ENCODE assay signal across 13 cellular contexts in the genomic region with DNA sequence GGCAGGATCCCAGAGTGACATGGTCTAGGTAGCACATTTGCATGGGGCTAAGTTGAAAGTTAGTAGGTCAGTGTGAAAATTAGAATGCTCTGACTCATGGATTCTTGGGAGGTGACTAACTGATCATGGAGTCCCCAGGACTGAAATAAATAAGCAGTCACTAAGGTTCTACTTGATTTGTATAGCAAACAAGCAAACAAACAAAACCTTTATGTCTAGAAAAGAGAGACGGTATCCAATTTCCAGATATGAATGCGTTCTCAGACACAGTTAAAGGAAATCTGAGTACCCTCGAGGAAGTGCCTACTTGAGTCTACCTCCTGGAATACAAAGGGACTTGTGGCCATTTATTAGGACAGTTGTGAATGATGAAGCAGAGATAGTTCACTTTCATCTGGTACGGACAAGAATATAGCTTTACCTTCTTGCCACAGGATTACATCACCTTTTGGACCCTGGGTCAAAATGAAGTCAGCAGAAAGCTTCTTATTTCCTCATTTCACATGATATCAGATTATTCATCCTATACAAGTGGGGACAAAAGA. TPM values are rescaled to one million over a fixed set of nuclear protein-coding genes. Genes with fewer than 3 reads are reported as not detected.
DNase-seq lines count a peak whose midpoint lies in the region; ATAC-seq and TF ChIP-seq lines count a peak whose summit lies in the region.
"Had no signal": no experiment of that assay in that cellular context is flagged by ENCODE, and none has a peak within 500 bp of the region (broad histone marks: within the 10 kb centered on the region; RNA-seq: fewer than 3 reads in every experiment).

No MANE protein-coding gene starts in this region.

- peaks cover 12% of the 10 kb centered on the region for H3K4me1 ChIP-seq in Panc1 (ENCODE audit: control insufficient read depth, insufficient read depth, low read length)
- no peaks in the 10 kb centered on the region; the same call in 1 of the 2 replicates for H3K4me1 ChIP-seq in Karpas-422 (ENCODE audit: low read length)

- intact Hi-C loops in Panc1 (cut with micrococcal nuclease; ENCODE audit: unreplicated experiment): no loop called here

- H3K79me2 ChIP-seq in Karpas-422 (ENCODE audit: low read length): no peaks in the 10 kb centered on the region

- H3K27ac ChIP-seq in Panc1 (ENCODE audit: low read length) (peak overlapping the region; percentile 49; the same call in 1 of the 2 replicates), Karpas-422 (ENCODE audit: low read length) (no peak overlapping the region)

- CTCF ChIA-PET in Panc1 (lab: Charles Lee): no interaction called here

- no peak overlapping the region for H2AFZ ChIP-seq in Karpas-422 (ENCODE audit: low read length)

- BruUV-seq in Panc1 (replicated peaks; lab: Mats Ljungman, UMichigan): no TSS peak

- POLR2A ChIA-PET in Panc1 (lab: Charles Lee): interaction anchor here (0.5 kb wide), 1 partner anchor 56 kb away, joined by 3 read pairs; no protein-coding TSS in a partner anchor

- DNase-seq in activated naive CD4-positive, alpha-beta T cell treated with anti-CD3 and anti-CD28 coated beads, Interleukin-2, amount 50 U/mL, for 72 hours (ENCODE audit: low spot score in 2 of 2): no peak
- no peak for DNase-seq in activated naive CD4-positive, alpha-beta T cell treated with anti-CD3 and anti-CD28 coated beads, Interleukin-2, amount 50 U/mL, for 16 hours
- DNase-seq in Panc1 (ENCODE audit: low read depth, low spot score) (peak; percentile 74), fibroblast of mammary gland (ENCODE audit: low read depth) (peak; percentile 80), KG1 (lab: John Stamatoyannopoulos, UW) (no peak), activated T-cell treated with anti-CD3 and anti-CD28 coated beads for 4 hours (no peak), Karpas-422 (no peak)
- no peak for DNase-seq in stimulated activated naive CD8-positive, alpha-beta T cell treated with anti-CD3 and anti-CD28 coated beads, Interleukin-15, Interleukin-2, amounts not matched to agents 100 U/mL and 50 U/mL, for 24 hours
- DNase-seq: activated CD8-positive, alpha-beta memory T cell treated with anti-CD3 and anti-CD28 coated beads, Interleukin-2, amount 50 U/mL, for 48 hours; effector memory CD4-positive, alpha-beta T cell; Kasumi-1; midbrain; stimulated activated CD4-positive, alpha-beta T cell treated with anti-CD3 and anti-CD28 coated beads, Interleukin-1b, Interleukin-23, amount 100 ng/mL, for 48 hours had no signal

- TF ChIP-seq CTCF in Panc1 (IDR thresholded peaks at IDR 0.05) (no peak), fibroblast of mammary gland (conservative IDR thresholded peaks at IDR 0.05; ENCODE audit: control insufficient read depth, insufficient read depth, low read depth, low read length) (no peak)

- H3K9me3 Mint-ChIP-seq in activated naive CD4-positive, alpha-beta T cell treated with anti-CD3 and anti-CD28 coated beads, Interleukin-2, amount 50 U/mL, for 72 hours: no peaks in the 10 kb centered on the region

- no peaks in the 10 kb centered on the region for H4K20me1 ChIP-seq in Karpas-422 (ENCODE audit: insufficient read depth, low read depth, low read length)

- H3K9me3 ChIP-seq in Panc1 (ENCODE audit: control insufficient read depth, insufficient read depth, low read depth, low read length) (no peaks in the 10 kb centered on the region), Karpas-422 (ENCODE audit: low read length) (no peaks in the 10 kb centered on the region)

- ATAC-seq in activated naive CD4-positive, alpha-beta T cell treated with anti-CD3 and anti-CD28 coated beads, Interleukin-2, amount 50 U/mL, for 72 hours: peak; percentile 69 to 71
- peak; percentile 94 for ATAC-seq in Panc1
- peak; percentile 82 for ATAC-seq in stimulated activated naive CD8-positive, alpha-beta T cell treated with anti-CD3 and anti-CD28 coated beads, Interleukin-15, Interleukin-2, amounts not matched to agents 100 U/mL and 50 U/mL, for 24 hours

- H3K36me3 ChIP-seq in Panc1 (ENCODE audit: control insufficient read depth, insufficient read depth, low read length) (no peaks in the 10 kb centered on the region), Karpas-422 (ENCODE audit: insufficient read depth, low read length) (no peaks in the 10 kb centered on the region)

- no peak overlapping the region for H3K4me2 ChIP-seq in Karpas-422 (ENCODE audit: low read depth, low read length, poor library complexity, severe bottlenecking)

- peak overlapping the region in 1 of 2 donors; percentile 33 for H3K27ac Mint-ChIP-seq in activated naive CD4-positive, alpha-beta T cell treated with anti-CD3 and anti-CD28 coated beads, Interleukin-2, amount 50 U/mL, for 72 hours

- H3K36me3 Mint-ChIP-seq in activated naive CD4-positive, alpha-beta T cell treated with anti-CD3 and anti-CD28 coated beads, Interleukin-2, amount 50 U/mL, for 72 hours: no peaks in the 10 kb centered on the region

- H3K4me3 ChIP-seq in Panc1 (ENCODE audit: low read depth in 2 of 2, low read length in 2 of 2): no peak overlapping the region
- no peak overlapping the region for H3K4me3 ChIP-seq in fibroblast of mammary gland (ENCODE audit: control insufficient read depth, low read depth, low read length)
- no peak overlapping the region for H3K4me3 ChIP-seq in Karpas-422 (ENCODE audit: low read length)

- in situ Hi-C loops in Panc1 (cut with HindIII; ENCODE audit: low pct_unique_long_range_greater_than_20kb, low sequenced_read_pairs): no loop called here

- H3K9me2 ChIP-seq in Karpas-422 (replicated peaks; ENCODE audit: insufficient read depth, low read length): no peaks in the 10 kb centered on the region

- no peak overlapping the region for H3K9ac ChIP-seq in Karpas-422 (ENCODE audit: low read length)

- no peaks in the 10 kb centered on the region for H3K27me3 ChIP-seq in Panc1 (ENCODE audit: control insufficient read depth, insufficient read depth, low read length)
- no peaks in the 10 kb centered on the region for H3K27me3 ChIP-seq in Karpas-422 (ENCODE audit: low read length)

RNA-seq across cellular contexts. Expression of a gene that starts 54.3 kb away (rescaled TPM):
- 10 to 100 TPM; 46.5 to 53.2 TPM for total RNA-seq in activated naive CD4-positive, alpha-beta T cell treated with anti-CD3 and anti-CD28 coated beads, Interleukin-2, amount 50 U/mL, for 72 hours
- total RNA-seq in Panc1 (2021; ENCODE audit: unreplicated experiment): 68.7 TPM
- polyA plus RNA-seq in Panc1 (2012; ENCODE audit: insufficient read length): 35.7 TPM
- 54.0 and 148 TPM in 2 replicates for total RNA-seq in Karpas-422 (2014; rRNA removed; shearing (Covaris generic); ENCODE audit: low replicate concordance)

Comparison
In these comparisons a context has a peak if more than half of its experiments do, and no peak if none do; other contexts are left out.
1. DNase-seq: peak in Panc1 (single experiment) and fibroblast of mammary gland (single experiment); none in activated naive CD4-positive, alpha-beta T cell treated with anti-CD3 and anti-CD28 coated beads, Interleukin-2, amount 50 U/mL, for 72 hours (0 of 2), activated naive CD4-positive, alpha-beta T cell treated with anti-CD3 and anti-CD28 coated beads, Interleukin-2, amount 50 U/mL, for 16 hours (single experiment), stimulated activated naive CD8-positive, alpha-beta T cell treated with anti-CD3 and anti-CD28 coated beads, Interleukin-15, Interleukin-2, amounts not matched to agents 100 U/mL and 50 U/mL, for 24 hours (single experiment), KG1 (single experiment), activated T-cell treated with anti-CD3 and anti-CD28 coated beads for 4 hours (single experiment) and Karpas-422 (single experiment).
2. Peak in every context shown above with its lines, with median percentiles within 50 percentile points of each other: ATAC-seq.